ENCODE assay signal across 9 cellular contexts in the genomic region with DNA sequence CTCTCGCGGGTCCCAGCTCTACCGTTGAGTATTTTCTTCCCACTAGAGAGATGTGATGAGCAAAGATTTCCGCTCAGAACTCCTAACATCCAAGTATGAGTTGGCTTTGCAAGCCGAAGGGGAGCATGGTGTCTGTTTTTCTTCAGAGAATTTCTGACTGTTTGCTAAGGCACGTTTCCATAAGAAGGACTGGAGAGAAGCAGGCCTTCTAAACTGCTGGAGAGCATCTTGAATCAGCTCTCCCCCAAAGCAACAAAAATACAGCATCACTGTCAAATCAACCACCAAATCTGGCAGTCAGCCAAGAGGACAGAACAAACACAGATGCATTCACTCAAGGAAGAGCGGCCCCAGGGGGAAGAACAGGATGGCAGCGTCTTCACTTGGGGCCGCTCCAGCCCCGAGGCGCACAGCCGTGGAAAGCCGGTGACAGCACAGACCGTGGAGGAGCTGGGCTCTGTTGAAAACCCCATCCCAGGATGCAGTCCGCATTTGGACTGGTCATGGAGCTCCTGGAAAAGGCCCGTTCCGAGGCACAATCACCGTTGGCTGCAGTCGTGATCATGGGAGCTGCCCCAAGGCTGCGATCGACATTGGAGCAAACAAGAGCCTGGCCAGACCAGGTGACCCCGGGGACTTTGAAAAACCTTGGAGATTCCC.
DNase-seq lines count a peak whose midpoint lies in the region; ATAC-seq and TF ChIP-seq lines count a peak whose summit lies in the region.
"Had no signal": no experiment of that assay in that cellular context is flagged by ENCODE, and none has a peak within 500 bp of the region (broad histone marks: within the 10 kb centered on the region; RNA-seq: fewer than 3 reads in every experiment).

No MANE protein-coding gene starts in this region.

- peaks cover 10% of the 10 kb centered on the region for H3K79me2 ChIP-seq in DOHH2 (ENCODE audit: control insufficient read depth, low read length)

- H3K4me3 Mint-ChIP-seq in mesothelial cell of epicardium = no peak overlapping the region

- H4K20me1 ChIP-seq in DOHH2 (ENCODE audit: control insufficient read depth, insufficient read depth, low read depth, low read length) = no peaks in the 10 kb centered on the region

- peaks cover 9% of the 10 kb centered on the region for H3K36me3 Mint-ChIP-seq in mesothelial cell of epicardium

- peaks cover 39% of the 10 kb centered on the region for H3K9me3 Mint-ChIP-seq in mesothelial cell of epicardium

- peaks cover 21% of the 10 kb centered on the region for H3K36me3 ChIP-seq in DOHH2 (ENCODE audit: control insufficient read depth, low read length)
- H3K36me3 ChIP-seq in brain microvascular endothelial cell (replicated peaks) = no peaks in the 10 kb centered on the region
- H3K36me3 ChIP-seq: SJCRH30 had no signal

- DNase-seq in brain microvascular endothelial cell (peak; percentile 51), mesothelial cell of epicardium (ENCODE audit: low spot score in 2 of 2, unreplicated experiment in 2 of 2) (no peak), middle frontal gyrus (ENCODE audit: extremely low spot score, low spot score) (no peak), NOMO-1 (lab: John Stamatoyannopoulos, UW; ENCODE audit: unreplicated experiment in 2 of 2) (no peak)
- DNase-seq in activated CD4-positive, alpha-beta T cell treated with anti-CD3 and anti-CD28 coated beads, Interleukin-2, amount 50 U/mL, for 1 hour = no peak

- H3K9me2 ChIP-seq in DOHH2 (replicated peaks; ENCODE audit: control insufficient read depth, low read length) = no peaks in the 10 kb centered on the region

- H3K27ac ChIP-seq in DOHH2 (ENCODE audit: low read depth, low read length) = peak overlapping the region; percentile 94
- H3K27ac ChIP-seq in brain microvascular endothelial cell = no peak overlapping the region
- H3K27ac ChIP-seq: SJCRH30 had no signal

- H3K4me3 ChIP-seq in DOHH2 (ENCODE audit: low read length) = peak overlapping the region; percentile 72
- no peak overlapping the region for H3K4me3 ChIP-seq in brain microvascular endothelial cell (ENCODE audit: low read depth, low read length)
- H3K4me3 ChIP-seq: SJCRH30 had no signal

- TF ChIP-seq CTCF in DOHH2 (IDR thresholded peaks at IDR 0.05; ENCODE audit: low read depth, low read length, poor library complexity, severe bottlenecking) (peak; percentile 18), brain microvascular endothelial cell (IDR thresholded peaks at IDR 0.05; ENCODE audit: low read depth, low read length, missing control alignments) (no peak), mesothelial cell of epicardium (IDR thresholded peaks at IDR 0.05; ENCODE audit: unreplicated experiment) (no peak)

- peaks cover 20% of the 10 kb centered on the region for H3F3A ChIP-seq in DOHH2 (ENCODE audit: control insufficient read depth, insufficient read depth)

- H3K4me1 ChIP-seq in DOHH2 (ENCODE audit: control insufficient read depth, low read length) = peaks cover 52% of the 10 kb centered on the region
- H3K4me1 ChIP-seq: SJCRH30 had no signal

- peaks cover 16% of the 10 kb centered on the region for H3K4me1 Mint-ChIP-seq in mesothelial cell of epicardium

- H3K4me2 ChIP-seq in DOHH2 (ENCODE audit: low read length) = peak overlapping the region; percentile 98

- in situ Hi-C loops in brain microvascular endothelial cell (cut with HindIII; ENCODE audit: low pct_ligation_motif_present, low sequenced_read_pairs) = no loop called here

- H3K9me3 ChIP-seq in DOHH2 (ENCODE audit: control insufficient read depth, insufficient read depth, low read length) = peaks cover 13% of the 10 kb centered on the region
- H3K9me3 ChIP-seq: SJCRH30 had no signal

- H3K27ac Mint-ChIP-seq in mesothelial cell of epicardium = peak overlapping the region; percentile 86

- H3K27me3 ChIP-seq in DOHH2 (ENCODE audit: control insufficient read depth, low read length) (no peaks in the 10 kb centered on the region), brain microvascular endothelial cell (replicated peaks) (no peaks in the 10 kb centered on the region)
- H3K27me3 ChIP-seq: SJCRH30 had no signal

- ATAC-seq in HG02885 (IDR thresholded peaks at IDR 0.05; ENCODE audit: poor library complexity, unreplicated experiment) (peak; percentile 59), HG03025 (IDR thresholded peaks at IDR 0.05; ENCODE audit: low FRiP score, unreplicated experiment) (no peak)

- no peaks in the 10 kb centered on the region for H3K27me3 Mint-ChIP-seq in mesothelial cell of epicardium (ENCODE audit: low read depth)
